Comparison of ENCODE assay signal across 2 cellular contexts in the genomic region with DNA sequence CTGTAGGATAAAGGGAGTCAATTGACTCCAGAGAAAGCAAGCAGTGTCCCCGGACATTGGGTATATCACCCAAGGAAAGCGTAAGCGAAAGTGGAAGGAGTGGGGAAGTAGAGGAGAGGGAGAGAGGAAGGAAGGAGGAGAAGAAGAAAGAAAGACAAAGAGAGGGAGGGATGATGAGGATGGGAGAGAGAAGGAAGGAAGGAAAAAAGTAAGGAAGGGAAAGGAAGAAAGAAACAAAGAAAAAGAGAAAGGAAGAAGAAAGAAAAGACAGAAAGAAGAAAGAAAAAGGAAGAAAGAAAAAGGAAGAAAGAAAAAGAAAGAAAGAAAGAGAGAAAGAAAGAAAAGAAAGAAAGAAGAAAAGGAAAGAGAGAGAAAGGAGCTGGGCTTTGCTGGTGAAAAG.
TF ChIP-seq lines count a peak whose summit lies in the region.

No MANE protein-coding gene starts in this region.

TF ChIP-seq in HEK293, 187 proteins besides CTCF, POLR2A, EP300 and RAD21 (continues in another document):
- TF ChIP-seq PRDM1 (tag by site-specific recombination; IDR thresholded peaks at IDR 0.05) = peak; percentile 93
- TF ChIP-seq, protein P1, sequence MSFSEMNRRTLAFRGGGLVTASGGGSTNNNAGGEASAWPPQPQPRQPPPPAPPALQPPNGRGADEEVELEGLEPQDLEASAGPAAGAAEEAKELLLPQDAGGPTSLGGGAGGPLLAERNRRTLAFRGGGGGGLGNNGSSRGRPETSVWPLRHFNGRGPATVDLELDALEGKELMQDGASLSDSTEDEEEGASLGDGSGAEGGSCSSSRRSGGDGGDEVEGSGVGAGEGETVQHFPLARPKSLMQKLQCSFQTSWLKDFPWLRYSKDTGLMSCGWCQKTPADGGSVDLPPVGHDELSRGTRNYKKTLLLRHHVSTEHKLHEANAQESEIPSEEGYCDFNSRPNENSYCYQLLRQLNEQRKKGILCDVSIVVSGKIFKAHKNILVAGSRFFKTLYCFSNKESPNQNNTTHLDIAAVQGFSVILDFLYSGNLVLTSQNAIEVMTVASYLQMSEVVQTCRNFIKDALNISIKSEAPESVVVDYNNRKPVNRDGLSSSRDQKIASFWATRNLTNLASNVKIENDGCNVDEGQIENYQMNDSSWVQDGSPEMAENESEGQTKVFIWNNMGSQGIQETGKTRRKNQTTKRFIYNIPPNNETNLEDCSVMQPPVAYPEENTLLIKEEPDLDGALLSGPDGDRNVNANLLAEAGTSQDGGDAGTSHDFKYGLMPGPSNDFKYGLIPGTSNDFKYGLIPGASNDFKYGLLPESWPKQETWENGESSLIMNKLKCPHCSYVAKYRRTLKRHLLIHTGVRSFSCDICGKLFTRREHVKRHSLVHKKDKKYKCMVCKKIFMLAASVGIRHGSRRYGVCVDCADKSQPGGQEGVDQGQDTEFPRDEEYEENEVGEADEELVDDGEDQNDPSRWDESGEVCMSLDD (tag by site-specific recombination; IDR thresholded peaks at IDR 0.05) = no peak
- TF ChIP-seq, protein P2, sequence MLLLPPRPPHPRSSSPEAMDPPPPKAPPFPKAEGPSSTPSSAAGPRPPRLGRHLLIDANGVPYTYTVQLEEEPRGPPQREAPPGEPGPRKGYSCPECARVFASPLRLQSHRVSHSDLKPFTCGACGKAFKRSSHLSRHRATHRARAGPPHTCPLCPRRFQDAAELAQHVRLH (tag by site-specific recombination; IDR thresholded peaks at IDR 0.05) = no peak
- no peak for TF ChIP-seq ZNF112 (tag by site-specific recombination; IDR thresholded peaks at IDR 0.05)
- no peak for TF ChIP-seq ZNF121 (tag by site-specific recombination; IDR thresholded peaks at IDR 0.05)
- TF ChIP-seq ZNF366 (tag by site-specific recombination; conservative IDR thresholded peaks at IDR 0.05) = peak; percentile 90
- TF ChIP-seq KLF1 (tag by site-specific recombination; IDR thresholded peaks at IDR 0.05) = no peak
- TF ChIP-seq, protein P3, sequence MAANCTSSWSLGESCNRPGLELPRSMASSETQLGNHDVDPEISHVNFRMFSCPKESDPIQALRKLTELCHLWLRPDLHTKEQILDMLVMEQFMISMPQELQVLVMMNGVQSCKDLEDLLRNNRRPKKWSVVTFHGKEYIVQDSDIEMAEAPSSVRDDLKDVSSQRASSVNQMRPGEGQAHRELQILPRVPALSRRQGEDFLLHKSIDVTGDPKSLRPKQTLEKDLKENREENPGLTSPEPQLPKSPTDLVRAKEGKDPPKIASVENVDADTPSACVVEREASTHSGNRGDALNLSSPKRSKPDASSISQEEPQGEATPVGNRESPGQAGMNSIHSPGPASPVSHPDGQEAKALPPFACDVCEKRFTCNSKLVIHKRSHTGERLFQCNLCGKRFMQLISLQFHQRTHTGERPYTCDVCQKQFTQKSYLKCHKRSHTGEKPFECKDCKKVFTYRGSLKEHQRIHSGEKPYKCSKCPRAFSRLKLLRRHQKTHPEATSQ (tag by site-specific recombination; IDR thresholded peaks at IDR 0.05) = no peak
- TF ChIP-seq ZNF629 (tag by site-specific recombination; IDR thresholded peaks at IDR 0.05) = no peak
- TF ChIP-seq ZBTB26 (tag by site-specific recombination; optimal IDR thresholded peaks at IDR 0.05) = no peak
- TF ChIP-seq ZBTB8A (tag by site-specific recombination; IDR thresholded peaks at IDR 0.05) = no peak
- TF ChIP-seq KLF9 (tag by site-specific recombination; IDR thresholded peaks at IDR 0.05; ENCODE audit: low read depth) = no peak
- TF ChIP-seq ZNF394 (tag by site-specific recombination; IDR thresholded peaks at IDR 0.05; ENCODE audit: borderline replicate concordance) = peak; percentile 60
- TF ChIP-seq SCRT1 (tag by site-specific recombination; IDR thresholded peaks at IDR 0.05; ENCODE audit: borderline replicate concordance) = 0 out of 2 replicates have a peak, but pooled peaks have one; percentile 21
- TF ChIP-seq, protein P4, sequence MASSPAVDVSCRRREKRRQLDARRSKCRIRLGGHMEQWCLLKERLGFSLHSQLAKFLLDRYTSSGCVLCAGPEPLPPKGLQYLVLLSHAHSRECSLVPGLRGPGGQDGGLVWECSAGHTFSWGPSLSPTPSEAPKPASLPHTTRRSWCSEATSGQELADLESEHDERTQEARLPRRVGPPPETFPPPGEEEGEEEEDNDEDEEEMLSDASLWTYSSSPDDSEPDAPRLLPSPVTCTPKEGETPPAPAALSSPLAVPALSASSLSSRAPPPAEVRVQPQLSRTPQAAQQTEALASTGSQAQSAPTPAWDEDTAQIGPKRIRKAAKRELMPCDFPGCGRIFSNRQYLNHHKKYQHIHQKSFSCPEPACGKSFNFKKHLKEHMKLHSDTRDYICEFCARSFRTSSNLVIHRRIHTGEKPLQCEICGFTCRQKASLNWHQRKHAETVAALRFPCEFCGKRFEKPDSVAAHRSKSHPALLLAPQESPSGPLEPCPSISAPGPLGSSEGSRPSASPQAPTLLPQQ (tag by site-specific recombination; IDR thresholded peaks at IDR 0.05) = no peak
- TF ChIP-seq ZBTB6 (tag by site-specific recombination; IDR thresholded peaks at IDR 0.05) = no peak
- TF ChIP-seq ZNF830 (tag by site-specific recombination; IDR thresholded peaks at IDR 0.05; ENCODE audit: low read depth) = no peak
- no peak for TF ChIP-seq ZNF2 (tag by site-specific recombination; IDR thresholded peaks at IDR 0.05)
- no peak for TF ChIP-seq ZNF114 (tag by site-specific recombination; IDR thresholded peaks at IDR 0.05)
- no peak for TF ChIP-seq ZNF335 (tag by site-specific recombination; conservative IDR thresholded peaks at IDR 0.05)
- TF ChIP-seq KLF10 (tag by site-specific recombination; IDR thresholded peaks at IDR 0.05) = no peak
- TF ChIP-seq ZNF184 (tag by site-specific recombination; IDR thresholded peaks at IDR 0.05) = no peak
- no peak for TF ChIP-seq GLIS2 (tag by site-specific recombination; IDR thresholded peaks at IDR 0.05)
- no peak for TF ChIP-seq TCF7L2 (IDR thresholded peaks at IDR 0.05; ENCODE audit: borderline replicate concordance, low read depth, low read length)
- no peak for TF ChIP-seq ZNF19 (tag by site-specific recombination; IDR thresholded peaks at IDR 0.05; ENCODE audit: low read depth)

TF ChIP-seq in HepG2, 621 proteins besides CTCF, POLR2A, EP300 and RAD21:
- TF ChIP-seq, protein P5, sequence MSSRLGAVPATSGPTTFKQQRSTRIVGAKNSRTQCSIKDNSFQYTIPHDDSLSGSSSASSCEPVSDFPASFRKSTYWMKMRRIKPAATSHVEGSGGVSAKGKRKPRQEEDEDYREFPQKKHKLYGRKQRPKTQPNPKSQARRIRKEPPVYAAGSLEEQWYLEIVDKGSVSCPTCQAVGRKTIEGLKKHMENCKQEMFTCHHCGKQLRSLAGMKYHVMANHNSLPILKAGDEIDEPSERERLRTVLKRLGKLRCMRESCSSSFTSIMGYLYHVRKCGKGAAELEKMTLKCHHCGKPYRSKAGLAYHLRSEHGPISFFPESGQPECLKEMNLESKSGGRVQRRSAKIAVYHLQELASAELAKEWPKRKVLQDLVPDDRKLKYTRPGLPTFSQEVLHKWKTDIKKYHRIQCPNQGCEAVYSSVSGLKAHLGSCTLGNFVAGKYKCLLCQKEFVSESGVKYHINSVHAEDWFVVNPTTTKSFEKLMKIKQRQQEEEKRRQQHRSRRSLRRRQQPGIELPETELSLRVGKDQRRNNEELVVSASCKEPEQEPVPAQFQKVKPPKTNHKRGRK (CRISPR knock-in tag; IDR thresholded peaks at IDR 0.05) = peak; percentile 84
- TF ChIP-seq RFXANK (CRISPR knock-in tag; IDR thresholded peaks at IDR 0.05) = no peak
- no peak for TF ChIP-seq HMG20B (CRISPR knock-in tag; conservative IDR thresholded peaks at IDR 0.05)
